Comparison of ENCODE assay signal across 14 cellular contexts in genomic region chr7:158284617-158285382, GRCh38.
"Had no signal": no experiment of that assay in that cellular context is flagged by ENCODE, and none has a peak within 500 bp of the region (broad histone marks: within the 10 kb centered on the region; RNA-seq: fewer than 3 reads in every experiment).

No MANE protein-coding gene starts in this region.

- H3K27ac Mint-ChIP-seq: activated CD8-positive, alpha-beta T cell treated with anti-CD3 and anti-CD28 coated beads, Interleukin-2, amount 10 ng/mL, durations not matched to agents 7 days and 5 days; stimulated activated naive CD8-positive, alpha-beta T cell treated with anti-CD3 and anti-CD28 coated beads, Interleukin-15, amount 100 ng/mL, for 72 hours; WTC11 had no signal

- H3K27me3 ChIP-seq: ascending aorta, gastroesophageal sphincter, right lobe of liver, spleen, testis had no signal

- H3K4me1 Mint-ChIP-seq: naive thymus-derived CD4-positive, alpha-beta T cell; stimulated activated naive CD8-positive, alpha-beta T cell treated with anti-CD3 and anti-CD28 coated beads, Interleukin-15, amount 100 ng/mL, for 72 hours; WTC11 had no signal

- H3K4me1 ChIP-seq: ascending aorta, gastroesophageal sphincter, psoas muscle, right lobe of liver, spleen, testis had no signal

- H3K9me3 ChIP-seq: right lobe of liver, testis had no signal

- H3K27me3 Mint-ChIP-seq: naive thymus-derived CD4-positive, alpha-beta T cell; stimulated activated naive CD8-positive, alpha-beta T cell treated with anti-CD3 and anti-CD28 coated beads, Interleukin-15, amount 100 ng/mL, for 72 hours had no signal

- H3K27ac ChIP-seq: ascending aorta, gastroesophageal sphincter, psoas muscle, right lobe of liver, spleen, testis had no signal

- ATAC-seq: activated CD8-positive, alpha-beta T cell treated with anti-CD3 and anti-CD28 coated beads, Interleukin-2, amount 10 ng/mL, durations not matched to agents 7 days and 5 days; gastroesophageal sphincter; naive thymus-derived CD4-positive, alpha-beta T cell; psoas muscle; stimulated activated naive CD8-positive, alpha-beta T cell treated with anti-CD3 and anti-CD28 coated beads, Interleukin-15, amount 100 ng/mL, for 72 hours; WTC11 had no signal

- DNase-seq: activated CD4-positive, alpha-beta T cell treated with anti-CD3 and anti-CD28 coated beads for 48 hours; activated CD8-positive, alpha-beta T cell treated with anti-CD3 and anti-CD28 coated beads, Interleukin-2, amount 10 ng/mL, durations not matched to agents 7 days and 5 days; activated naive CD4-positive, alpha-beta T cell treated with Interleukin-2 at 50 U/mL for 16 hours; mammary epithelial cell; naive thymus-derived CD4-positive, alpha-beta T cell; right lobe of liver; stimulated activated naive CD8-positive, alpha-beta T cell treated with anti-CD3 and anti-CD28 coated beads, Interleukin-15, amount 100 ng/mL, for 72 hours; SW 1271; testis had no signal

- H3K4me3 ChIP-seq: ascending aorta, gastroesophageal sphincter, psoas muscle, right lobe of liver, spleen, testis had no signal

- H3K4me3 Mint-ChIP-seq: activated CD8-positive, alpha-beta T cell treated with anti-CD3 and anti-CD28 coated beads, Interleukin-2, amount 10 ng/mL, durations not matched to agents 7 days and 5 days; naive thymus-derived CD4-positive, alpha-beta T cell; stimulated activated naive CD8-positive, alpha-beta T cell treated with anti-CD3 and anti-CD28 coated beads, Interleukin-15, amount 100 ng/mL, for 72 hours; WTC11 had no signal

- H3K36me3 ChIP-seq: ascending aorta, gastroesophageal sphincter, right lobe of liver, spleen had no signal
